ENCODE assay signal across 37 cellular contexts in the genomic region with DNA sequence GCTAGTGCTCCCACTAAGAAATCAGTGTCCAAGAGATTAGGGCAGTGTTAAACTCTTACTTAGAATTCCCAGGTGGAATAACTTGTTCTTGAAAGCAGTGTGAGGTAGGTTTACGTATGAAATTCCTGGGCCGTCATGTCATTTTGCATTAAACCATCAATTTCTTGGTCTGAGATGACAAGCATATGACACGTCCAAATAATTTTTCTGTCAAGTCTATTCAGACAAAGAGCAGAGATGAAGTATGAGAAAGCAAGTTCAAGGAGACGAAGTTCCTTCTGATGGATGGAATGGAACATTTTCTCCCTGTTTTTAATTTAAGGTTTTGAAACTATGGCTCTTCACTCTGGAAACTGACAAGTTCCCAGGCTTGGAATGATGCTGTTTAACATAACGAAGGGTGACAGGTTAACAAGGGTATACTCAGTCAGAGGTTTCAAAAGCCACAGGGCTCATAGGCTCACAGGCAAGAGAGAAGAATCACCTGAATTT.
"Had no signal": no experiment of that assay in that cellular context is flagged by ENCODE, and none has a peak within 500 bp of the region (broad histone marks: within the 10 kb centered on the region; RNA-seq: fewer than 3 reads in every experiment).

No MANE protein-coding gene starts in this region.

- H3K36me3 Mint-ChIP-seq: activated CD4-positive, alpha-beta memory T cell treated with anti-CD3 and anti-CD28 coated beads for 36 hours; activated naive CD4-positive, alpha-beta T cell treated with anti-CD3 and anti-CD28 coated beads, Interleukin-2, amount 10 ng/mL, durations not matched to agents 7 days and 5 days; activated naive CD4-positive, alpha-beta T cell treated with anti-CD3 and anti-CD28 coated beads, Interleukin-2, amount 50 U/mL, for 24 hours; activated naive CD8-positive, alpha-beta T cell; activated naive CD8-positive, alpha-beta T cell treated with anti-CD3 and anti-CD28 coated beads, Interleukin-2, amount 10 ng/mL, durations not matched to agents 7 days and 5 days; brain had no signal

- H3K4me3 Mint-ChIP-seq: activated B cell treated with CpG ODN at 0.5 μM for 24 hours; activated CD4-positive, alpha-beta memory T cell treated with anti-CD3 and anti-CD28 coated beads for 36 hours; activated CD4-positive, alpha-beta T cell treated with anti-CD3 and anti-CD28 coated beads, Interleukin-2, amount 10 ng/mL, durations not matched to agents 24 days and 14 days; activated CD8-positive, alpha-beta T cell treated with anti-CD3 and anti-CD28 coated beads for 36 hours; activated naive CD4-positive, alpha-beta T cell treated with anti-CD3 and anti-CD28 coated beads, Interleukin-2, amount 10 ng/mL, durations not matched to agents 7 days and 5 days; activated naive CD4-positive, alpha-beta T cell treated with anti-CD3 and anti-CD28 coated beads, Interleukin-2, amount 50 U/mL, for 24 hours; activated naive CD8-positive, alpha-beta T cell; activated naive CD8-positive, alpha-beta T cell treated with anti-CD3 and anti-CD28 coated beads, Interleukin-2, amount 10 ng/mL, durations not matched to agents 7 days and 5 days; activated naive CD8-positive, alpha-beta T cell treated with anti-CD3 and anti-CD28 coated beads, Interleukin-2, amount 50 U/mL, for 24 hours; activated T-cell treated with anti-CD3 and anti-CD28 coated beads, Interleukin-2, amount 50 U/mL, for 4 hours; activated T-cell treated with anti-CD3 and anti-CD28 coated beads, Interleukin-2, amount 50 U/mL, for 72 hours; activated T-helper 1 cell treated with anti-CD3 and anti-CD28 coated beads, Interleukin-12 subunit alpha, Interleukin-12 subunit beta, Interleukin-2, Interleukin-4 antibody, amounts not matched to agents 30 ng/mL and 10 ng/mL and 1 ng/mL, durations not matched to agents 14 hours and 24 hours and 36 hours; activated T-helper 17 cell treated with anti-CD3 and anti-CD28 coated beads, Interleukin-2, amount 50 U/mL, for 72 hours; brain; central memory CD8-positive, alpha-beta T cell; T-helper 1 cell treated with Interleukin-12 subunit alpha and Interleukin-12 subunit beta and Interleukin-4 antibody, amounts not matched to agents 30 μg/mL and 1 μg/mL, for 36 hours; T-helper 2 cell treated with Interferon-gamma antibody and Interleukin-4, amounts not matched to agents 5 μg/mL and 100 μg/mL, for 36 hours had no signal

- H3K4me1 ChIP-seq: ascending aorta had no signal

- H3K27me3 Mint-ChIP-seq: activated B cell treated with CpG ODN at 0.5 μM for 24 hours; activated CD4-positive, alpha-beta memory T cell treated with anti-CD3 and anti-CD28 coated beads for 36 hours; activated naive CD4-positive, alpha-beta T cell treated with anti-CD3 and anti-CD28 coated beads, Interleukin-2, amount 10 ng/mL, durations not matched to agents 7 days and 5 days had no signal

- H3K4me3 ChIP-seq: ascending aorta, cardiac muscle cell had no signal

- H3K36me3 ChIP-seq: ascending aorta, cardiac muscle cell had no signal

- DNase-seq: activated B cell treated with CpG ODN at 0.5 μM for 24 hours; activated CD4-positive, alpha-beta memory T cell treated with anti-CD3 and anti-CD28 coated beads for 36 hours; activated CD4-positive, alpha-beta T cell treated with anti-CD3 and anti-CD28 coated beads for 4 hours; activated CD4-positive, alpha-beta T cell treated with anti-CD3 and anti-CD28 coated beads, Interleukin-2, amount 10 ng/mL, durations not matched to agents 24 days and 14 days; activated CD4-positive, alpha-beta T cell treated with anti-CD3 and anti-CD28 coated beads, Interleukin-2, amount 50 U/mL, for 1 hour; activated CD4-positive, alpha-beta T cell treated with anti-CD3 and anti-CD28 coated beads, Interleukin-2, amount 50 U/mL, for 4 hours; activated CD4-positive, CD25-positive, alpha-beta regulatory T cell treated with anti-CD3 and anti-CD28 coated beads, Interleukin-2, amount 50 U/mL, for 72 hours; activated CD8-positive, alpha-beta memory T cell treated with anti-CD3 and anti-CD28 coated beads, Interleukin-2, amount 50 U/mL, for 4 hours; activated CD8-positive, alpha-beta T cell treated with anti-CD3 and anti-CD28 coated beads for 36 hours; activated effector memory CD4-positive, alpha-beta T cell treated with anti-CD3 and anti-CD28 coated beads, Interleukin-2, amount 50 U/mL, for 16 hours; activated gamma-delta T cell treated with Interleukin-2 at 50 U/mL for 16 hours; activated naive CD4-positive, alpha-beta T cell; activated naive CD4-positive, alpha-beta T cell treated with anti-CD3 and anti-CD28 coated beads, Interleukin-2, amount 10 ng/mL, durations not matched to agents 7 days and 5 days; activated naive CD8-positive, alpha-beta T cell treated with anti-CD3 and anti-CD28 coated beads, Interleukin-2, amount 10 ng/mL, durations not matched to agents 7 days and 5 days; activated naive CD8-positive, alpha-beta T cell treated with anti-CD3 and anti-CD28 coated beads, Interleukin-2, amount 50 U/mL, for 24 hours; activated T-cell treated with anti-CD3 and anti-CD28 coated beads for 4 hours; activated T-cell treated with anti-CD3 and anti-CD28 coated beads, Interleukin-2, amount 50 U/mL, for 1 hour; activated T-cell treated with anti-CD3 and anti-CD28 coated beads, Interleukin-2, amount 50 U/mL, for 4 hours; activated T-cell treated with anti-CD3 and anti-CD28 coated beads, Interleukin-2, amount 50 U/mL, for 72 hours; amygdala; anterior cingulate cortex; caudate nucleus; cerebellar nuclear complex; T-helper 1 cell; T-helper 2 cell; T-helper 9 cell had no signal

- H3K27me3 ChIP-seq: ascending aorta, cardiac muscle cell had no signal

- H3K27ac Mint-ChIP-seq: activated B cell treated with CpG ODN at 0.5 μM for 24 hours; activated CD4-positive, alpha-beta memory T cell treated with anti-CD3 and anti-CD28 coated beads for 36 hours; activated CD4-positive, alpha-beta T cell treated with anti-CD3 and anti-CD28 coated beads, Interleukin-2, amount 10 ng/mL, durations not matched to agents 24 days and 14 days; activated CD8-positive, alpha-beta T cell treated with anti-CD3 and anti-CD28 coated beads for 36 hours; activated naive CD4-positive, alpha-beta T cell treated with anti-CD3 and anti-CD28 coated beads, Interleukin-2, amount 10 ng/mL, durations not matched to agents 7 days and 5 days; activated naive CD4-positive, alpha-beta T cell treated with anti-CD3 and anti-CD28 coated beads, Interleukin-2, amount 50 U/mL, for 24 hours; activated naive CD8-positive, alpha-beta T cell; activated naive CD8-positive, alpha-beta T cell treated with anti-CD3 and anti-CD28 coated beads, Interleukin-2, amount 10 ng/mL, durations not matched to agents 7 days and 5 days; activated naive CD8-positive, alpha-beta T cell treated with anti-CD3 and anti-CD28 coated beads, Interleukin-2, amount 50 U/mL, for 24 hours; activated T-cell treated with anti-CD3 and anti-CD28 coated beads, Interleukin-2, amount 50 U/mL, for 72 hours; activated T-helper 1 cell treated with anti-CD3 and anti-CD28 coated beads, Interleukin-12 subunit alpha, Interleukin-12 subunit beta, Interleukin-2, Interleukin-4 antibody, amounts not matched to agents 30 ng/mL and 10 ng/mL and 1 ng/mL, durations not matched to agents 14 hours and 24 hours and 36 hours; activated T-helper 17 cell treated with anti-CD3 and anti-CD28 coated beads, Interleukin-2, amount 50 U/mL, for 72 hours; brain; T-helper 1 cell treated with Interleukin-12 subunit alpha and Interleukin-12 subunit beta and Interleukin-4 antibody, amounts not matched to agents 30 μg/mL and 1 μg/mL, for 36 hours; T-helper 2 cell treated with Interferon-gamma antibody and Interleukin-4, amounts not matched to agents 5 μg/mL and 100 μg/mL, for 36 hours had no signal

- H3K27ac ChIP-seq: ascending aorta, cardiac muscle cell, VCaP had no signal

- H3K4me1 Mint-ChIP-seq: activated B cell treated with CpG ODN at 0.5 μM for 24 hours; activated CD4-positive, alpha-beta T cell treated with anti-CD3 and anti-CD28 coated beads, Interleukin-2, amount 10 ng/mL, durations not matched to agents 24 days and 14 days; activated naive CD4-positive, alpha-beta T cell treated with anti-CD3 and anti-CD28 coated beads, Interleukin-2, amount 10 ng/mL, durations not matched to agents 7 days and 5 days; activated naive CD4-positive, alpha-beta T cell treated with anti-CD3 and anti-CD28 coated beads, Interleukin-2, amount 50 U/mL, for 24 hours; activated naive CD8-positive, alpha-beta T cell treated with anti-CD3 and anti-CD28 coated beads, Interleukin-2, amount 10 ng/mL, durations not matched to agents 7 days and 5 days; activated naive CD8-positive, alpha-beta T cell treated with anti-CD3 and anti-CD28 coated beads, Interleukin-2, amount 50 U/mL, for 24 hours; activated T-helper 17 cell treated with anti-CD3 and anti-CD28 coated beads, Interleukin-2, amount 50 U/mL, for 72 hours; central memory CD8-positive, alpha-beta T cell had no signal

- ATAC-seq: activated CD8-positive, alpha-beta T cell treated with anti-CD3 and anti-CD28 coated beads for 36 hours; activated naive CD8-positive, alpha-beta T cell treated with anti-CD3 and anti-CD28 coated beads, Interleukin-2, amount 50 U/mL, for 24 hours; activated T-cell treated with anti-CD3 and anti-CD28 coated beads, Interleukin-2, amount 50 U/mL, for 4 hours; activated T-cell treated with anti-CD3 and anti-CD28 coated beads, Interleukin-2, amount 50 U/mL, for 72 hours; activated T-helper 17 cell treated with anti-CD3 and anti-CD28 coated beads, Interleukin-2, amount 50 U/mL, for 72 hours had no signal

- H3K9me3 Mint-ChIP-seq: activated B cell treated with CpG ODN at 0.5 μM for 24 hours; activated CD4-positive, alpha-beta memory T cell treated with anti-CD3 and anti-CD28 coated beads for 36 hours; activated CD4-positive, alpha-beta T cell treated with anti-CD3 and anti-CD28 coated beads, Interleukin-2, amount 10 ng/mL, durations not matched to agents 24 days and 14 days; activated CD8-positive, alpha-beta T cell treated with anti-CD3 and anti-CD28 coated beads for 36 hours; activated naive CD4-positive, alpha-beta T cell treated with anti-CD3 and anti-CD28 coated beads, Interleukin-2, amount 10 ng/mL, durations not matched to agents 7 days and 5 days; activated naive CD4-positive, alpha-beta T cell treated with anti-CD3 and anti-CD28 coated beads, Interleukin-2, amount 50 U/mL, for 24 hours; activated naive CD8-positive, alpha-beta T cell treated with anti-CD3 and anti-CD28 coated beads, Interleukin-2, amount 10 ng/mL, durations not matched to agents 7 days and 5 days; activated naive CD8-positive, alpha-beta T cell treated with anti-CD3 and anti-CD28 coated beads, Interleukin-2, amount 50 U/mL, for 24 hours; activated T-cell treated with anti-CD3 and anti-CD28 coated beads, Interleukin-2, amount 50 U/mL, for 4 hours; activated T-cell treated with anti-CD3 and anti-CD28 coated beads, Interleukin-2, amount 50 U/mL, for 72 hours; activated T-helper 1 cell treated with anti-CD3 and anti-CD28 coated beads, Interleukin-12 subunit alpha, Interleukin-12 subunit beta, Interleukin-2, Interleukin-4 antibody, amounts not matched to agents 30 ng/mL and 10 ng/mL and 1 ng/mL, durations not matched to agents 14 hours and 24 hours and 36 hours; activated T-helper 17 cell treated with anti-CD3 and anti-CD28 coated beads, Interleukin-2, amount 50 U/mL, for 72 hours; brain; central memory CD8-positive, alpha-beta T cell; T-helper 1 cell treated with Interleukin-12 subunit alpha and Interleukin-12 subunit beta and Interleukin-4 antibody, amounts not matched to agents 30 μg/mL and 1 μg/mL, for 36 hours; T-helper 2 cell treated with Interferon-gamma antibody and Interleukin-4, amounts not matched to agents 5 μg/mL and 100 μg/mL, for 36 hours had no signal

- H3K9me3 ChIP-seq: ascending aorta had no signal
